ENCODE assay signal across 20 cellular contexts in genomic region chr22:21977814-21978213, GRCh38.
"Had no signal": no experiment of that assay in that cellular context is flagged by ENCODE, and none has a peak within 500 bp of the region (broad histone marks: within the 10 kb centered on the region; RNA-seq: fewer than 3 reads in every experiment).

No MANE protein-coding gene starts in this region.

- H3K9me3 ChIP-seq: gastroesophageal sphincter, ovary, psoas muscle, right atrium auricular region, thoracic aorta, upper lobe of left lung had no signal

- H3K36me3 ChIP-seq: neural progenitor cell, ovary had no signal

- H3K27me3 ChIP-seq: gastroesophageal sphincter, neural progenitor cell, ovary, right atrium auricular region, upper lobe of left lung had no signal

- H3K27me3 Mint-ChIP-seq: activated naive CD8-positive, alpha-beta T cell had no signal

- H3K27ac ChIP-seq: coronary artery, gastroesophageal sphincter, neural progenitor cell, ovary, psoas muscle, right atrium auricular region, thoracic aorta, upper lobe of left lung had no signal

- H3K36me3 Mint-ChIP-seq: activated naive CD8-positive, alpha-beta T cell had no signal

- DNase-seq: activated gamma-delta T cell treated with Interleukin-2 at 50 U/mL for 16 hours; amygdala; endodermal cell; head of caudate nucleus; left colon; mesenchymal stem cell; stimulated activated CD4-positive, alpha-beta T cell treated with anti-CD3 and anti-CD28 coated beads, Interleukin-12 subunit alpha, Interleukin-12 subunit beta, amount 100 ng/mL, for 4 hours; stimulated activated CD4-positive, alpha-beta T cell treated with anti-CD3 and anti-CD28 coated beads, Interleukin-4, amount 100 ng/mL, for 4 hours; T1000; upper lobe of left lung had no signal

- ATAC-seq: gastroesophageal sphincter, left colon, psoas muscle, WTC11 had no signal

- H3K4me3 Mint-ChIP-seq: activated naive CD8-positive, alpha-beta T cell; endodermal cell; WTC11 had no signal

- H3K4me3 ChIP-seq: coronary artery, gastroesophageal sphincter, neural progenitor cell, ovary, psoas muscle, right atrium auricular region, thoracic aorta, upper lobe of left lung had no signal

- H3K27ac Mint-ChIP-seq: activated naive CD8-positive, alpha-beta T cell; endodermal cell; T-helper 1 cell treated with Interleukin-12 subunit alpha and Interleukin-12 subunit beta and Interleukin-4 antibody, amounts not matched to agents 30 μg/mL and 1 μg/mL, for 36 hours; WTC11 had no signal

- H3K9me3 Mint-ChIP-seq: endodermal cell; neural progenitor cell; T-helper 1 cell treated with Interleukin-12 subunit alpha and Interleukin-12 subunit beta and Interleukin-4 antibody, amounts not matched to agents 30 μg/mL and 1 μg/mL, for 36 hours; WTC11 had no signal
